In genomic region chr6:108847738-108848115, GRCh38 we compare ENCODE assay signal across 8 cellular contexts. TPM values are rescaled to one million over a fixed set of nuclear protein-coding genes. Genes with fewer than 3 reads are reported as not detected.
DNase-seq lines count a peak whose midpoint lies in the region; ATAC-seq and TF ChIP-seq lines count a peak whose summit lies in the region.

No MANE protein-coding gene starts in this region.

- no peaks in the 10 kb centered on the region for H3F3A ChIP-seq in SU-DHL-6 (ENCODE audit: insufficient read depth)

- TF ChIP-seq RAD21 in HCT116 (IDR thresholded peaks at IDR 0.05; ENCODE audit: low read depth): no peak

- peak overlapping the region; percentile 74 for H3K4me2 ChIP-seq in HCT116 (ENCODE audit: low read length)
- peak overlapping the region; percentile 68 for H3K4me2 ChIP-seq in SU-DHL-6 (ENCODE audit: low read depth, low read length, poor library complexity, severe bottlenecking)
- peak overlapping the region; percentile 85 for H3K4me2 ChIP-seq in skeletal muscle satellite cell (ENCODE audit: low read length)

- peak overlapping the region; percentile 81 for H2AFZ ChIP-seq in HCT116 (ENCODE audit: low read depth, low read length, poor library complexity, severe bottlenecking)
- peak overlapping the region; percentile 85 for H2AFZ ChIP-seq in SU-DHL-6 (ENCODE audit: low read depth, low read length, severe bottlenecking)

- ATAC-seq in HCT116 (peak; percentile 1; the same call in 1 of the 2 replicates), foreskin keratinocyte (peak; percentile 1), HG03520 (IDR thresholded peaks at IDR 0.05; ENCODE audit: unreplicated experiment) (no peak), HG02970 (IDR thresholded peaks at IDR 0.05; ENCODE audit: low FRiP score, unreplicated experiment) (no peak)

- BruUV-seq in HCT116 (replicated peaks; lab: Mats Ljungman, UMichigan): no TSS peak

- no peaks in the 10 kb centered on the region for H3K36me3 ChIP-seq in HCT116 (ENCODE audit: control insufficient read depth in 1 of 2, insufficient read depth in 2 of 2, low read length in 2 of 2)
- no peaks in the 10 kb centered on the region for H3K36me3 ChIP-seq in SU-DHL-6 (ENCODE audit: low read length)
- no peaks in the 10 kb centered on the region for H3K36me3 ChIP-seq in skeletal muscle satellite cell (ENCODE audit: insufficient read depth, low read length)

- H3K9me3 ChIP-seq in HCT116 (ENCODE audit: control insufficient read depth in 1 of 2, insufficient read depth in 1 of 2, low read depth in 1 of 2, low read length in 2 of 2) (no peaks in the 10 kb centered on the region), SU-DHL-6 (ENCODE audit: insufficient read depth, low read length) (no peaks in the 10 kb centered on the region), skeletal muscle satellite cell (replicated peaks; ENCODE audit: low read length) (no peaks in the 10 kb centered on the region)

- H3K27ac ChIP-seq in HCT116 (ENCODE audit: low read depth, low read length) (peak overlapping the region; percentile 34), SU-DHL-6 (ENCODE audit: low read depth, low read length) (no peak overlapping the region), foreskin keratinocyte (no peak overlapping the region)

- H3K9ac ChIP-seq in HCT116 (ENCODE audit: low read length): peak overlapping the region; percentile 53
- H3K9ac ChIP-seq in SU-DHL-6 (ENCODE audit: low read length): peak overlapping the region; percentile 58
- H3K9ac ChIP-seq in skeletal muscle satellite cell (ENCODE audit: low read depth, low read length): peak overlapping the region; percentile 88

- RAD21 ChIA-PET in HCT116 (lab: Charles Lee; ENCODE audit: low non-redundant PET in 1 of 2, low total read pairs in 2 of 2, uncharacterized antibody in 2 of 2, unreplicated experiment in 2 of 2): no interaction called here

- intact Hi-C loops in HCT116 (cut with micrococcal nuclease): no loop called here

- CTCF ChIA-PET in HCT116 (lab: Charles Lee): interaction anchor here (1.1 to 1.9 kb wide), 2 partner anchors 12 to 45 kb away, joined by 3 to 6 read pairs; no protein-coding TSS in a partner anchor

- H3K79me2 ChIP-seq in HCT116 (ENCODE audit: insufficient read depth, low read length) (no peaks in the 10 kb centered on the region; the same call in 1 of the 2 replicates), SU-DHL-6 (ENCODE audit: insufficient read depth, low read length) (no peaks in the 10 kb centered on the region)

- TF ChIP-seq POLR2A in HCT116 (IDR thresholded peaks at IDR 0.05; ENCODE audit: borderline replicate concordance, extremely low read depth, insufficient read depth, insufficient read length): no peak

- TF ChIP-seq CTCF in HCT116 (IDR thresholded peaks at IDR 0.05 in 2 of 3, conservative IDR thresholded peaks at IDR 0.05 in 1 of 3; ENCODE audit: borderline replicate concordance in 1 of 3, insufficient read depth in 1 of 3, low read depth in 2 of 3, low read length in 2 of 3): no peak
- TF ChIP-seq CTCF in SU-DHL-6 (IDR thresholded peaks at IDR 0.05; ENCODE audit: insufficient read depth, low read length, poor library complexity, severe bottlenecking): no peak
- TF ChIP-seq CTCF in foreskin keratinocyte (conservative IDR thresholded peaks at IDR 0.05): no peak

- no peaks in the 10 kb centered on the region for H3K9me2 ChIP-seq in HCT116 (ENCODE audit: insufficient read depth)
- H3K9me2 ChIP-seq in SU-DHL-6 (replicated peaks; ENCODE audit: insufficient read depth, low read length): no peaks in the 10 kb centered on the region

- H3K4me1 ChIP-seq in HCT116 (ENCODE audit: control insufficient read depth in 1 of 2, insufficient read depth in 2 of 2, low read length in 2 of 2) (peaks cover 0 to 12% of the 10 kb centered on the region in 2 experiments; a peak in 3 of 4 replicates), foreskin keratinocyte (no peaks in the 10 kb centered on the region), skeletal muscle satellite cell (ENCODE audit: control insufficient read depth, insufficient read depth, low read length) (peaks cover 6% of the 10 kb centered on the region)

- H3K27me3 ChIP-seq in HCT116 (ENCODE audit: insufficient read depth, low read length) (no peaks in the 10 kb centered on the region), SU-DHL-6 (ENCODE audit: low read length) (no peaks in the 10 kb centered on the region), foreskin keratinocyte (peaks cover 4% of the 10 kb centered on the region), skeletal muscle satellite cell (ENCODE audit: control insufficient read depth, insufficient read depth, low read length) (no peaks in the 10 kb centered on the region)

- POLR2A ChIA-PET in HCT116 (lab: Charles Lee): interaction anchor here (0.8 kb wide), 1 partner anchor 8 kb away, joined by 3 read pairs; no protein-coding TSS in a partner anchor

- no peak for DNase-seq in HCT116 (ENCODE audit: low read depth, low spot score)
- DNase-seq in foreskin keratinocyte: no peak
- no peak for DNase-seq in DMS153 (lab: John Stamatoyannopoulos, UW)
- no peak for DNase-seq in SW 1271 (lab: John Stamatoyannopoulos, UW)

- H4K20me1 ChIP-seq in HCT116 (ENCODE audit: insufficient read depth) (no peaks in the 10 kb centered on the region), SU-DHL-6 (ENCODE audit: low read depth, low read length) (no peaks in the 10 kb centered on the region)

- H3K4me3 ChIP-seq in HCT116 (replicated peaks in 1 of 2; ENCODE audit: low read depth in 1 of 2, low read length in 2 of 2) (peak overlapping the region; percentile 65 to 77), SU-DHL-6 (ENCODE audit: insufficient read depth, low read length, poor library complexity, severe bottlenecking) (peak overlapping the region; percentile 73), skeletal muscle satellite cell (ENCODE audit: low read length) (peak overlapping the region; percentile 97)

TF ChIP-seq in HCT116, 20 proteins besides CTCF, POLR2A, EP300 and RAD21:
- TF ChIP-seq ZFX (IDR thresholded peaks at IDR 0.05): no peak
- no peak for TF ChIP-seq CBX3 (IDR thresholded peaks at IDR 0.05; ENCODE audit: low read depth)

RNA-seq across cellular contexts. Expression of gene ARMC2, which starts 0.5 kb away (rescaled TPM):
- total RNA-seq in HCT116 (2021; ENCODE audit: unreplicated experiment) (3.6 TPM), foreskin keratinocyte (2.4 and 3.0 TPM in 2 replicates)
- polyA plus RNA-seq in HCT116 (2012): 0.86 and 1.7 TPM in 2 replicates
- polyA plus RNA-seq in foreskin keratinocyte: 1.8 and 2.6 TPM in 2 replicates
- 1.5 and 1.7 TPM in 2 replicates for total RNA-seq in skeletal muscle satellite cell (2012; rRNA removed)

Comparison
In these comparisons a context has a peak if more than half of its experiments do, and no peak if none do; other contexts are left out.
1. ATAC-seq: peak in HCT116 (single experiment) and foreskin keratinocyte (single experiment); none in HG03520 (single experiment) and HG02970 (single experiment).
2. Peak in every context shown above with its lines, with median percentiles within 50 percentile points of each other: H3K4me2 ChIP-seq, H3K4me3 ChIP-seq and H3K9ac ChIP-seq.